ENCODE assay signal across 1 cellular context in genomic region chr17:21042434-21043295, GRCh38.
A peak's percentile ranks its signal among the peaks of the same experiment; 100 is the strongest.
TF ChIP-seq lines count a peak whose summit lies in the region.

Gene USP22 (minus strand): TSS chr17:21043011. CDS start chr17:21042835, 176 bp downstream.

TF ChIP-seq in K562, 482 proteins besides CTCF, POLR2A, EP300 and RAD21 (continued from another document and continues in another):
- TF ChIP-seq, protein P1, sequence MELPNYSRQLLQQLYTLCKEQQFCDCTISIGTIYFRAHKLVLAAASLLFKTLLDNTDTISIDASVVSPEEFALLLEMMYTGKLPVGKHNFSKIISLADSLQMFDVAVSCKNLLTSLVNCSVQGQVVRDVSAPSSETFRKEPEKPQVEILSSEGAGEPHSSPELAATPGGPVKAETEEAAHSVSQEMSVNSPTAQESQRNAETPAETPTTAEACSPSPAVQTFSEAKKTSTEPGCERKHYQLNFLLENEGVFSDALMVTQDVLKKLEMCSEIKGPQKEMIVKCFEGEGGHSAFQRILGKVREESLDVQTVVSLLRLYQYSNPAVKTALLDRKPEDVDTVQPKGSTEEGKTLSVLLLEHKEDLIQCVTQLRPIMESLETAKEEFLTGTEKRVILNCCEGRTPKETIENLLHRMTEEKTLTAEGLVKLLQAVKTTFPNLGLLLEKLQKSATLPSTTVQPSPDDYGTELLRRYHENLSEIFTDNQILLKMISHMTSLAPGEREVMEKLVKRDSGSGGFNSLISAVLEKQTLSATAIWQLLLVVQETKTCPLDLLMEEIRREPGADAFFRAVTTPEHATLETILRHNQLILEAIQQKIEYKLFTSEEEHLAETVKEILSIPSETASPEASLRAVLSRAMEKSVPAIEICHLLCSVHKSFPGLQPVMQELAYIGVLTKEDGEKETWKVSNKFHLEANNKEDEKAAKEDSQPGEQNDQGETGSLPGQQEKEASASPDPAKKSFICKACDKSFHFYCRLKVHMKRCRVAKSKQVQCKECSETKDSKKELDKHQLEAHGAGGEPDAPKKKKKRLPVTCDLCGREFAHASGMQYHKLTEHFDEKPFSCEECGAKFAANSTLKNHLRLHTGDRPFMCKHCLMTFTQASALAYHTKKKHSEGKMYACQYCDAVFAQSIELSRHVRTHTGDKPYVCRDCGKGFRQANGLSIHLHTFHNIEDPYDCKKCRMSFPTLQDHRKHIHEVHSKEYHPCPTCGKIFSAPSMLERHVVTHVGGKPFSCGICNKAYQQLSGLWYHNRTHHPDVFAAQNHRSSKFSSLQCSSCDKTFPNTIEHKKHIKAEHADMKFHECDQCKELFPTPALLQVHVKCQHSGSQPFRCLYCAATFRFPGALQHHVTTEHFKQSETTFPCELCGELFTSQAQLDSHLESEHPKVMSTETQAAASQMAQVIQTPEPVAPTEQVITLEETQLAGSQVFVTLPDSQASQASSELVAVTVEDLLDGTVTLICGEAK (IDR thresholded peaks at IDR 0.05) = 0 out of 2 replicates have a peak, but pooled peaks have one; percentile 12
- TF ChIP-seq, protein P1 (CRISPR knock-in tag; IDR thresholded peaks at IDR 0.05) = no peak
- TF ChIP-seq, protein P2, sequence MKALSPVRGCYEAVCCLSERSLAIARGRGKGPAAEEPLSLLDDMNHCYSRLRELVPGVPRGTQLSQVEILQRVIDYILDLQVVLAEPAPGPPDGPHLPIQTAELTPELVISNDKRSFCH (CRISPR knock-in tag; IDR thresholded peaks at IDR 0.05) = no peak
- TF ChIP-seq, protein P2 (tag; IDR thresholded peaks at IDR 0.05) = peak; percentile 85
- peak; percentile 91 for TF ChIP-seq HNRNPK (IDR thresholded peaks at IDR 0.05; ENCODE audit: low read depth, low read length, poor library complexity, severe bottlenecking)
- peak; percentile 64; the same call in 1 of the 2 replicates for TF ChIP-seq GATAD2A (IDR thresholded peaks at IDR 0.05)
- no peak for TF ChIP-seq ZNF263 (CRISPR knock-in tag; IDR thresholded peaks at IDR 0.05; ENCODE audit: borderline replicate concordance)
- no peak for TF ChIP-seq TAF15 (IDR thresholded peaks at IDR 0.05; ENCODE audit: low read depth, low read length)
- no peak for TF ChIP-seq ILK (tag; IDR thresholded peaks at IDR 0.05; ENCODE audit: borderline replicate concordance, low read depth)
- no peak for TF ChIP-seq ARHGAP35 (IDR thresholded peaks at IDR 0.05; ENCODE audit: partially characterized antibody)
- no peak for TF ChIP-seq ZNF134 (CRISPR knock-in tag; conservative IDR thresholded peaks at IDR 0.05)
- TF ChIP-seq CEBPG (CRISPR knock-in tag; IDR thresholded peaks at IDR 0.05) = peak; percentile 43; the same call in 1 of the 2 replicates
- peak; percentile 25 to 87; a peak in 2 of 4 replicates for TF ChIP-seq CEBPG (tag; conservative IDR thresholded peaks at IDR 0.05 in 1 of 2, IDR thresholded peaks at IDR 0.05 in 1 of 2)
- peak; percentile 46 for TF ChIP-seq CREM (IDR thresholded peaks at IDR 0.05; ENCODE audit: low read depth)
- no peak for TF ChIP-seq ZNF3 (CRISPR knock-in tag; IDR thresholded peaks at IDR 0.05)
- peak; percentile 48 for TF ChIP-seq TAF1 (IDR thresholded peaks at IDR 0.05; ENCODE audit: control insufficient read depth, extremely low read depth, insufficient read depth, low read length, severe bottlenecking)
- TF ChIP-seq LCOR (CRISPR knock-in tag; IDR thresholded peaks at IDR 0.05) = no peak
- no peak for TF ChIP-seq GTF2F1 (IDR thresholded peaks at IDR 0.05; ENCODE audit: low read depth, low read length)
- no peak for TF ChIP-seq TARDBP (IDR thresholded peaks at IDR 0.05)
- TF ChIP-seq NR4A1 (CRISPR knock-in tag; IDR thresholded peaks at IDR 0.05) = no peak
- TF ChIP-seq NR4A1 (tag; IDR thresholded peaks at IDR 0.05) = peak; percentile 79; the same call in 1 of the 2 replicates
- no peak for TF ChIP-seq ZNF133 (CRISPR knock-in tag; IDR thresholded peaks at IDR 0.05)
- peak; percentile 64 for TF ChIP-seq DPF2 (IDR thresholded peaks at IDR 0.05)
- TF ChIP-seq MECOM (CRISPR knock-in tag; IDR thresholded peaks at IDR 0.05) = no peak
- peak in 1 of 2 experiments; percentile 47; a peak in 1 of 4 replicates for TF ChIP-seq UBTF (IDR thresholded peaks at IDR 0.05; ENCODE audit: borderline replicate concordance in 1 of 2, low read depth in 2 of 2, low read length in 2 of 2)
- TF ChIP-seq CEBPB (tag; IDR thresholded peaks at IDR 0.05) = no peak
- TF ChIP-seq TCF15 (CRISPR knock-in tag; IDR thresholded peaks at IDR 0.05) = no peak
- TF ChIP-seq NELFE (IDR thresholded peaks at IDR 0.05; ENCODE audit: insufficient read depth, insufficient read length) = no peak
- no peak for TF ChIP-seq CBX3 (IDR thresholded peaks at IDR 0.05; ENCODE audit: borderline replicate concordance in 1 of 2, low read length in 2 of 2)
- TF ChIP-seq GABPB1 (CRISPR knock-in tag; IDR thresholded peaks at IDR 0.05) = no peak
- no peak for TF ChIP-seq FOXJ3 (CRISPR knock-in tag; IDR thresholded peaks at IDR 0.05)
- no peak for TF ChIP-seq ZNF445 (CRISPR knock-in tag; IDR thresholded peaks at IDR 0.05; ENCODE audit: low read depth)
- TF ChIP-seq ZNF609 (CRISPR knock-in tag; IDR thresholded peaks at IDR 0.05; ENCODE audit: borderline replicate concordance) = no peak
- no peak for TF ChIP-seq ZC3H11A (IDR thresholded peaks at IDR 0.05; ENCODE audit: low read depth, low read length)
- TF ChIP-seq ZNF780A (CRISPR knock-in tag; IDR thresholded peaks at IDR 0.05) = no peak
- no peak for TF ChIP-seq SLC30A9 (CRISPR knock-in tag; IDR thresholded peaks at IDR 0.05)
- TF ChIP-seq, protein P3, sequence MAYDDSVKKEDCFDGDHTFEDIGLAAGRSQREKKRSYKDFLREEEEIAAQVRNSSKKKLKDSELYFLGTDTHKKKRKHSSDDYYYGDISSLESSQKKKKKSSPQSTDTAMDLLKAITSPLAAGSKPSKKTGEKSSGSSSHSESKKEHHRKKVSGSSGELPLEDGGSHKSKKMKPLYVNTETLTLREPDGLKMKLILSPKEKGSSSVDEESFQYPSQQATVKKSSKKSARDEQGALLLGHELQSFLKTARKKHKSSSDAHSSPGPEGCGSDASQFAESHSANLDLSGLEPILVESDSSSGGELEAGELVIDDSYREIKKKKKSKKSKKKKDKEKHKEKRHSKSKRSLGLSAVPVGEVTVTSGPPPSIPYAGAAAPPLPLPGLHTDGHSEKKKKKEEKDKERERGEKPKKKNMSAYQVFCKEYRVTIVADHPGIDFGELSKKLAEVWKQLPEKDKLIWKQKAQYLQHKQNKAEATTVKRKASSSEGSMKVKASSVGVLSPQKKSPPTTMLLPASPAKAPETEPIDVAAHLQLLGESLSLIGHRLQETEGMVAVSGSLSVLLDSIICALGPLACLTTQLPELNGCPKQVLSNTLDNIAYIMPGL (CRISPR knock-in tag; IDR thresholded peaks at IDR 0.05) = no peak
- TF ChIP-seq BHLHE40 (IDR thresholded peaks at IDR 0.05; ENCODE audit: low read length) = no peak
